Comparison of ENCODE assay signal across 1 cellular context in genomic region chr15:74045636-74046274, GRCh38.
A peak's percentile ranks its signal among the peaks of the same experiment; 100 is the strongest.
TF ChIP-seq lines count a peak whose summit lies in the region.

No MANE protein-coding gene starts in this region.

TF ChIP-seq in K562, 482 proteins besides CTCF, POLR2A, EP300 and RAD21:
- no peak for TF ChIP-seq ZNF717 (CRISPR knock-in tag; IDR thresholded peaks at IDR 0.05)
- 0 out of 2 replicates have a peak, but pooled peaks have one; percentile 9 for TF ChIP-seq MAX (CRISPR knock-in tag; IDR thresholded peaks at IDR 0.05)
- TF ChIP-seq MTA1 (IDR thresholded peaks at IDR 0.05; ENCODE audit: borderline replicate concordance): no peak
- TF ChIP-seq BCOR (IDR thresholded peaks at IDR 0.05): peak; percentile 29; the same call in 1 of the 2 replicates
